In the genomic region with DNA sequence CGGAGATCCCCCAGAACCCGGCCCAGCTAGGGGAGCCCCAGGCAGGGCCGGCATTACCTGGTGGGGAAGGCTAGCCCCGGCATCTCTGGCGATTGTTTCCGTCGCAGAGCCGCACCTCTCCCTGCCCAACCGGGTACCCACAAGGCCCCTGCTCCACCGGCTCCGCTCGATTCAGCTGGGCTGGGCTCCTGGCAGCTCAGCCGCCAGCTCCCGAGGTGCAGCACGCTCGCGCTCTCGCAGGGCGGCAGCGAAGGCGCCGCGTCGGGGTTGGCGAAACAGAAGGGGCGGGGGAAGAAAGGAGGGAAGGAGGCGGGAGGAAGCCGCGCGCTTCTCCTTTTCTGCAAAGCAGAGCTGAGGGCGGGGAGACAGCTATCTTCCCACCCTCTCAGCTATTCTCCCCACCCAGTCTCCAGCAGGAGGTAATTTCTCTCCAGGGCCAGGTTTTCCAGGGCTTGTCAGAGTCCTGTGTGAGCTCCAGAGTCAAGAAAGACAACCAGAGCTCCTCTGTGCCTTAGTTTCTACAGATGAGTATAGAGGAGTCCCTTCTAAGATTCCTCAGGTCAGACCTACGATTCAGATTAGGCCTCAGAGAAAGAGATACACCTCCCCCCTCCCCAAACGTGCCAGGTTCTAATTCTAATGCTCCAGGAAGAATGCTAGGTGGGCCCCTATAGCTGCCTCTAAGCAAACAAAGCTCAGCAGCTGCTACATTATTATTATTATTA, we compare ENCODE assay signal across 1 cellular context.
TF ChIP-seq lines count a peak whose summit lies in the region.

No MANE protein-coding gene starts in this region.

TF ChIP-seq in HEK293, 187 proteins besides CTCF, POLR2A, EP300 and RAD21 (continued from another document):
- TF ChIP-seq, protein P1, sequence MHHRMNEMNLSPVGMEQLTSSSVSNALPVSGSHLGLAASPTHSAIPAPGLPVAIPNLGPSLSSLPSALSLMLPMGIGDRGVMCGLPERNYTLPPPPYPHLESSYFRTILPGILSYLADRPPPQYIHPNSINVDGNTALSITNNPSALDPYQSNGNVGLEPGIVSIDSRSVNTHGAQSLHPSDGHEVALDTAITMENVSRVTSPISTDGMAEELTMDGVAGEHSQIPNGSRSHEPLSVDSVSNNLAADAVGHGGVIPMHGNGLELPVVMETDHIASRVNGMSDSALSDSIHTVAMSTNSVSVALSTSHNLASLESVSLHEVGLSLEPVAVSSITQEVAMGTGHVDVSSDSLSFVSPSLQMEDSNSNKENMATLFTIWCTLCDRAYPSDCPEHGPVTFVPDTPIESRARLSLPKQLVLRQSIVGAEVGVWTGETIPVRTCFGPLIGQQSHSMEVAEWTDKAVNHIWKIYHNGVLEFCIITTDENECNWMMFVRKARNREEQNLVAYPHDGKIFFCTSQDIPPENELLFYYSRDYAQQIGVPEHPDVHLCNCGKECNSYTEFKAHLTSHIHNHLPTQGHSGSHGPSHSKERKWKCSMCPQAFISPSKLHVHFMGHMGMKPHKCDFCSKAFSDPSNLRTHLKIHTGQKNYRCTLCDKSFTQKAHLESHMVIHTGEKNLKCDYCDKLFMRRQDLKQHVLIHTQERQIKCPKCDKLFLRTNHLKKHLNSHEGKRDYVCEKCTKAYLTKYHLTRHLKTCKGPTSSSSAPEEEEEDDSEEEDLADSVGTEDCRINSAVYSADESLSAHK (tag by site-specific recombination; IDR thresholded peaks at IDR 0.05) = no peak
- peak; percentile 66 for TF ChIP-seq SP3 (tag by site-specific recombination; IDR thresholded peaks at IDR 0.05)
- TF ChIP-seq ZNF596 (tag by site-specific recombination; IDR thresholded peaks at IDR 0.05) = no peak
- TF ChIP-seq ZNF600 (tag by site-specific recombination; IDR thresholded peaks at IDR 0.05) = peak; percentile 86
- TF ChIP-seq, protein P2, sequence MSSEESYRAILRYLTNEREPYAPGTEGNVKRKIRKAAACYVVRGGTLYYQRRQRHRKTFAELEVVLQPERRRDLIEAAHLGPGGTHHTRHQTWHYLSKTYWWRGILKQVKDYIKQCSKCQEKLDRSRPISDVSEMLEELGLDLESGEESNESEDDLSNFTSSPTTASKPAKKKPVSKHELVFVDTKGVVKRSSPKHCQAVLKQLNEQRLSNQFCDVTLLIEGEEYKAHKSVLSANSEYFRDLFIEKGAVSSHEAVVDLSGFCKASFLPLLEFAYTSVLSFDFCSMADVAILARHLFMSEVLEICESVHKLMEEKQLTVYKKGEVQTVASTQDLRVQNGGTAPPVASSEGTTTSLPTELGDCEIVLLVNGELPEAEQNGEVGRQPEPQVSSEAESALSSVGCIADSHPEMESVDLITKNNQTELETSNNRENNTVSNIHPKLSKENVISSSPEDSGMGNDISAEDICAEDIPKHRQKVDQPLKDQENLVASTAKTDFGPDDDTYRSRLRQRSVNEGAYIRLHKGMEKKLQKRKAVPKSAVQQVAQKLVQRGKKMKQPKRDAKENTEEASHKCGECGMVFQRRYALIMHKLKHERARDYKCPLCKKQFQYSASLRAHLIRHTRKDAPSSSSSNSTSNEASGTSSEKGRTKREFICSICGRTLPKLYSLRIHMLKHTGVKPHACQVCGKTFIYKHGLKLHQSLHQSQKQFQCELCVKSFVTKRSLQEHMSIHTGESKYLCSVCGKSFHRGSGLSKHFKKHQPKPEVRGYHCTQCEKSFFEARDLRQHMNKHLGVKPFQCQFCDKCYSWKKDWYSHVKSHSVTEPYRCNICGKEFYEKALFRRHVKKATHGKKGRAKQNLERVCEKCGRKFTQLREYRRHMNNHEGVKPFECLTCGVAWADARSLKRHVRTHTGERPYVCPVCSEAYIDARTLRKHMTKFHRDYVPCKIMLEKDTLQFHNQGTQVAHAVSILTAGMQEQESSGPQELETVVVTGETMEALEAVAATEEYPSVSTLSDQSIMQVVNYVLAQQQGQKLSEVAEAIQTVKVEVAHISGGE (tag by site-specific recombination; conservative IDR thresholded peaks at IDR 0.05; ENCODE audit: low read depth) = no peak
- TF ChIP-seq PRDM1 (tag by site-specific recombination; IDR thresholded peaks at IDR 0.05) = no peak
- 0 out of 2 replicates have a peak, but pooled peaks have one; percentile 24 for TF ChIP-seq ZBTB8A (tag by site-specific recombination; IDR thresholded peaks at IDR 0.05)
- TF ChIP-seq, protein P3, sequence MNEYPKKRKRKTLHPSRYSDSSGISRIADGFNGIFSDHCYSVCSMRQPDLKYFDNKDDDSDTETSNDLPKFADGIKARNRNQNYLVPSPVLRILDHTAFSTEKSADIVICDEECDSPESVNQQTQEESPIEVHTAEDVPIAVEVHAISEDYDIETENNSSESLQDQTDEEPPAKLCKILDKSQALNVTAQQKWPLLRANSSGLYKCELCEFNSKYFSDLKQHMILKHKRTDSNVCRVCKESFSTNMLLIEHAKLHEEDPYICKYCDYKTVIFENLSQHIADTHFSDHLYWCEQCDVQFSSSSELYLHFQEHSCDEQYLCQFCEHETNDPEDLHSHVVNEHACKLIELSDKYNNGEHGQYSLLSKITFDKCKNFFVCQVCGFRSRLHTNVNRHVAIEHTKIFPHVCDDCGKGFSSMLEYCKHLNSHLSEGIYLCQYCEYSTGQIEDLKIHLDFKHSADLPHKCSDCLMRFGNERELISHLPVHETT (tag by site-specific recombination; IDR thresholded peaks at IDR 0.05) = no peak
- TF ChIP-seq ZNF677 (tag by site-specific recombination; IDR thresholded peaks at IDR 0.05) = no peak
- TF ChIP-seq SP2 (tag by site-specific recombination; IDR thresholded peaks at IDR 0.05) = peak; percentile 82
- TF ChIP-seq, protein P4, sequence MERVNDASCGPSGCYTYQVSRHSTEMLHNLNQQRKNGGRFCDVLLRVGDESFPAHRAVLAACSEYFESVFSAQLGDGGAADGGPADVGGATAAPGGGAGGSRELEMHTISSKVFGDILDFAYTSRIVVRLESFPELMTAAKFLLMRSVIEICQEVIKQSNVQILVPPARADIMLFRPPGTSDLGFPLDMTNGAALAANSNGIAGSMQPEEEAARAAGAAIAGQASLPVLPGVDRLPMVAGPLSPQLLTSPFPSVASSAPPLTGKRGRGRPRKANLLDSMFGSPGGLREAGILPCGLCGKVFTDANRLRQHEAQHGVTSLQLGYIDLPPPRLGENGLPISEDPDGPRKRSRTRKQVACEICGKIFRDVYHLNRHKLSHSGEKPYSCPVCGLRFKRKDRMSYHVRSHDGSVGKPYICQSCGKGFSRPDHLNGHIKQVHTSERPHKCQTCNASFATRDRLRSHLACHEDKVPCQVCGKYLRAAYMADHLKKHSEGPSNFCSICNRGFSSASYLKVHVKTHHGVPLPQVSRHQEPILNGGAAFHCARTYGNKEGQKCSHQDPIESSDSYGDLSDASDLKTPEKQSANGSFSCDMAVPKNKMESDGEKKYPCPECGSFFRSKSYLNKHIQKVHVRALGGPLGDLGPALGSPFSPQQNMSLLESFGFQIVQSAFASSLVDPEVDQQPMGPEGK (tag by site-specific recombination; IDR thresholded peaks at IDR 0.05) = 0 out of 2 replicates have a peak, but pooled peaks have one; percentile 7
- no peak for TF ChIP-seq MEIS1 (CRISPR knock-in tag; IDR thresholded peaks at IDR 0.05; ENCODE audit: borderline replicate concordance)
